ENCODE assay signal across 1 cellular context in the genomic region with DNA sequence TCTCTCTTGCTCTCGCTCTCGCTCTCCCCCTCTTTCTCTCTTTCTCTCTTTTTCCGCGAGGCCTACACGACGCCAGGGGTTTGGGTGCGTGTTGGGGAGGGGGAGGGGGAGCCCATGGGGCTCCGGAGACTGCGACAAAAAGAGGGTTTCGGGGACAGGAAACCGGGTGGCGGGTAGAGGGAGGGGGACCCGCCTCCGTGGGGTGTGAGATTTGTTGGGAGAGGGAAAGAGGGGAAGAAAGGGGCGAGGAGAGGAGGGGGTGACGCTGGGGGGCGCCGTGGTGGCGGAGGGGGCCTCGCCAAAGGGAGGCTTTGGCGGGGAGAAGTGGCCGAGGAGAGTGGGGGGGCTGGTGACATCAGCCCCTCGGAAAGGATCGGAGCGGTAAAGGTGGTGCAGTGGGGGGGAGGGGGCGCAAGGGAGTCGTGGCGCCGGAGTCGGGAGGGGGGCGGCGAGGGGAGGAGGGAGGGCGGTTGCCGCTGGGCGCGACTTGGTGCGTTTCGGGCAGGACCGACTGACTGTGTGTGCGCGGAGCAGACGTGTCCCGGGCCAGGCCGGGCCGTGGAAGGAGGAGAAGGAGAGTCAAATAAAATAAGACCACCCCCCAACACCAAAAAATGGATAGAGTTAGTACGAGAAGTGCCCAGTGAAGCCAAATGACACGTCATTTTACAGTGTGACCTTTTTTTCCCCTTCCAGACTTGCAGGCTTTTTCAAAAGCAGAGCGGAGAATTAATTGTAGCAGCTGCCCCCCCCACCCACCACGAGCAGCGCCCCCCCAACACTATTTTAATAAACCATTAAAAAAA.
TF ChIP-seq lines count a peak whose summit lies in the region.

No MANE protein-coding gene starts in this region.

TF ChIP-seq in HepG2, 621 proteins besides CTCF, POLR2A, EP300 and RAD21 (continued from another document and continues in another):
- TF ChIP-seq, protein P1, sequence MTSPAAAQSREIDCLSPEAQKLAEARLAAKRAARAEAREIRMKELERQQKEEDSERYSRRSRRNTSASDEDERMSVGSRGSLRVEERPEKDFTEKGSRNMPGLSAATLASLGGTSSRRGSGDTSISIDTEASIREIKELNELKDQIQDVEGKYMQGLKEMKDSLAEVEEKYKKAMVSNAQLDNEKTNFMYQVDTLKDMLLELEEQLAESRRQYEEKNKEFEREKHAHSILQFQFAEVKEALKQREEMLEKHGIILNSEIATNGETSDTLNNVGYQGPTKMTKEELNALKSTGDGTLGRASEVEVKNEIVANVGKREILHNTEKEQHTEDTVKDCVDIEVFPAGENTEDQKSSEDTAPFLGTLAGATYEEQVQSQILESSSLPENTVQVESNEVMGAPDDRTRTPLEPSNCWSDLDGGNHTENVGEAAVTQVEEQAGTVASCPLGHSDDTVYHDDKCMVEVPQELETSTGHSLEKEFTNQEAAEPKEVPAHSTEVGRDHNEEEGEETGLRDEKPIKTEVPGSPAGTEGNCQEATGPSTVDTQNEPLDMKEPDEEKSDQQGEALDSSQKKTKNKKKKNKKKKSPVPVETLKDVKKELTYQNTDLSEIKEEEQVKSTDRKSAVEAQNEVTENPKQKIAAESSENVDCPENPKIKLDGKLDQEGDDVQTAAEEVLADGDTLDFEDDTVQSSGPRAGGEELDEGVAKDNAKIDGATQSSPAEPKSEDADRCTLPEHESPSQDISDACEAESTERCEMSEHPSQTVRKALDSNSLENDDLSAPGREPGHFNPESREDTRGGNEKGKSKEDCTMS (CRISPR knock-in tag; conservative IDR thresholded peaks at IDR 0.05) = no peak
- TF ChIP-seq ZNF18 (CRISPR knock-in tag; IDR thresholded peaks at IDR 0.05; ENCODE audit: insufficient replicate concordance) = peak; percentile 22
- TF ChIP-seq ZNF281 (CRISPR knock-in tag; IDR thresholded peaks at IDR 0.05; ENCODE audit: borderline replicate concordance) = peak; percentile 65; the same call in 1 of the 2 replicates
- TF ChIP-seq, protein P2, sequence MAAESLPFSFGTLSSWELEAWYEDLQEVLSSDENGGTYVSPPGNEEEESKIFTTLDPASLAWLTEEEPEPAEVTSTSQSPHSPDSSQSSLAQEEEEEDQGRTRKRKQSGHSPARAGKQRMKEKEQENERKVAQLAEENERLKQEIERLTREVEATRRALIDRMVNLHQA (CRISPR knock-in tag; IDR thresholded peaks at IDR 0.05) = no peak
- TF ChIP-seq, protein P3, sequence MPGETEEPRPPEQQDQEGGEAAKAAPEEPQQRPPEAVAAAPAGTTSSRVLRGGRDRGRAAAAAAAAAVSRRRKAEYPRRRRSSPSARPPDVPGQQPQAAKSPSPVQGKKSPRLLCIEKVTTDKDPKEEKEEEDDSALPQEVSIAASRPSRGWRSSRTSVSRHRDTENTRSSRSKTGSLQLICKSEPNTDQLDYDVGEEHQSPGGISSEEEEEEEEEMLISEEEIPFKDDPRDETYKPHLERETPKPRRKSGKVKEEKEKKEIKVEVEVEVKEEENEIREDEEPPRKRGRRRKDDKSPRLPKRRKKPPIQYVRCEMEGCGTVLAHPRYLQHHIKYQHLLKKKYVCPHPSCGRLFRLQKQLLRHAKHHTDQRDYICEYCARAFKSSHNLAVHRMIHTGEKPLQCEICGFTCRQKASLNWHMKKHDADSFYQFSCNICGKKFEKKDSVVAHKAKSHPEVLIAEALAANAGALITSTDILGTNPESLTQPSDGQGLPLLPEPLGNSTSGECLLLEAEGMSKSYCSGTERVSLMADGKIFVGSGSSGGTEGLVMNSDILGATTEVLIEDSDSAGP (CRISPR knock-in tag; IDR thresholded peaks at IDR 0.05; ENCODE audit: borderline replicate concordance) = no peak
- TF ChIP-seq, protein P4, sequence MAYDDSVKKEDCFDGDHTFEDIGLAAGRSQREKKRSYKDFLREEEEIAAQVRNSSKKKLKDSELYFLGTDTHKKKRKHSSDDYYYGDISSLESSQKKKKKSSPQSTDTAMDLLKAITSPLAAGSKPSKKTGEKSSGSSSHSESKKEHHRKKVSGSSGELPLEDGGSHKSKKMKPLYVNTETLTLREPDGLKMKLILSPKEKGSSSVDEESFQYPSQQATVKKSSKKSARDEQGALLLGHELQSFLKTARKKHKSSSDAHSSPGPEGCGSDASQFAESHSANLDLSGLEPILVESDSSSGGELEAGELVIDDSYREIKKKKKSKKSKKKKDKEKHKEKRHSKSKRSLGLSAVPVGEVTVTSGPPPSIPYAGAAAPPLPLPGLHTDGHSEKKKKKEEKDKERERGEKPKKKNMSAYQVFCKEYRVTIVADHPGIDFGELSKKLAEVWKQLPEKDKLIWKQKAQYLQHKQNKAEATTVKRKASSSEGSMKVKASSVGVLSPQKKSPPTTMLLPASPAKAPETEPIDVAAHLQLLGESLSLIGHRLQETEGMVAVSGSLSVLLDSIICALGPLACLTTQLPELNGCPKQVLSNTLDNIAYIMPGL (CRISPR knock-in tag; IDR thresholded peaks at IDR 0.05; ENCODE audit: borderline replicate concordance in 1 of 2, low read depth in 1 of 2) = peak; percentile 69 to 86
- peak; percentile 90 for TF ChIP-seq HNRNPK (IDR thresholded peaks at IDR 0.05; ENCODE audit: low read depth, low read length, poor library complexity, severe bottlenecking)
- TF ChIP-seq, protein P5, sequence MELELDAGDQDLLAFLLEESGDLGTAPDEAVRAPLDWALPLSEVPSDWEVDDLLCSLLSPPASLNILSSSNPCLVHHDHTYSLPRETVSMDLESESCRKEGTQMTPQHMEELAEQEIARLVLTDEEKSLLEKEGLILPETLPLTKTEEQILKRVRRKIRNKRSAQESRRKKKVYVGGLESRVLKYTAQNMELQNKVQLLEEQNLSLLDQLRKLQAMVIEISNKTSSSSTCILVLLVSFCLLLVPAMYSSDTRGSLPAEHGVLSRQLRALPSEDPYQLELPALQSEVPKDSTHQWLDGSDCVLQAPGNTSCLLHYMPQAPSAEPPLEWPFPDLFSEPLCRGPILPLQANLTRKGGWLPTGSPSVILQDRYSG (CRISPR knock-in tag; IDR thresholded peaks at IDR 0.05) = no peak
- TF ChIP-seq ZNF441 (CRISPR knock-in tag; IDR thresholded peaks at IDR 0.05; ENCODE audit: borderline replicate concordance) = 0 out of 2 replicates have a peak, but pooled peaks have one; percentile 18
- TF ChIP-seq, protein P6, sequence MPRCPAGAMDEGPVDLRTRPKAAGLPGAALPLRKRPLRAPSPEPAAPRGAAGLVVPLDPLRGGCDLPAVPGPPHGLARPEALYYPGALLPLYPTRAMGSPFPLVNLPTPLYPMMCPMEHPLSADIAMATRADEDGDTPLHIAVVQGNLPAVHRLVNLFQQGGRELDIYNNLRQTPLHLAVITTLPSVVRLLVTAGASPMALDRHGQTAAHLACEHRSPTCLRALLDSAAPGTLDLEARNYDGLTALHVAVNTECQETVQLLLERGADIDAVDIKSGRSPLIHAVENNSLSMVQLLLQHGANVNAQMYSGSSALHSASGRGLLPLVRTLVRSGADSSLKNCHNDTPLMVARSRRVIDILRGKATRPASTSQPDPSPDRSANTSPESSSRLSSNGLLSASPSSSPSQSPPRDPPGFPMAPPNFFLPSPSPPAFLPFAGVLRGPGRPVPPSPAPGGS (CRISPR knock-in tag; IDR thresholded peaks at IDR 0.05) = no peak
- no peak for TF ChIP-seq LBX2 (CRISPR knock-in tag; IDR thresholded peaks at IDR 0.05; ENCODE audit: borderline replicate concordance)
- 0 out of 2 replicates have a peak, but pooled peaks have one; percentile 23 for TF ChIP-seq HNRNPL (IDR thresholded peaks at IDR 0.05; ENCODE audit: low read depth, low read length)
- TF ChIP-seq RBFOX2 (IDR thresholded peaks at IDR 0.05; ENCODE audit: low read depth, low read length) = peak; percentile 65; the same call in 1 of the 2 replicates
- 0 out of 2 replicates have a peak, but pooled peaks have one; percentile 71 for TF ChIP-seq KDM2A (CRISPR knock-in tag; IDR thresholded peaks at IDR 0.05; ENCODE audit: borderline replicate concordance, low read depth)
- TF ChIP-seq HNRNPH1 (optimal IDR thresholded peaks at IDR 0.05; ENCODE audit: low read depth, low read length) = peak; percentile 54
- peak; percentile 74; the same call in 1 of the 2 replicates for TF ChIP-seq HES4 (CRISPR knock-in tag; IDR thresholded peaks at IDR 0.05; ENCODE audit: borderline replicate concordance)
- 0 out of 2 replicates have a peak, but pooled peaks have one; percentile 36 for TF ChIP-seq ATF7-NPFF (CRISPR knock-in tag; IDR thresholded peaks at IDR 0.05; ENCODE audit: low read depth)
- 0 out of 2 replicates have a peak, but pooled peaks have one; percentile 59 for TF ChIP-seq SMAD3 (CRISPR knock-in tag; IDR thresholded peaks at IDR 0.05)
- TF ChIP-seq HNF1A (IDR thresholded peaks at IDR 0.05; ENCODE audit: low read depth) = no peak; the same call in 1 of the 2 replicates
- no peak for TF ChIP-seq HNF1A (CRISPR knock-in tag; IDR thresholded peaks at IDR 0.05; ENCODE audit: borderline replicate concordance)
- peak; percentile 38; the same call in 1 of the 2 replicates for TF ChIP-seq ZNF790 (CRISPR knock-in tag; IDR thresholded peaks at IDR 0.05; ENCODE audit: borderline replicate concordance)
- peak; percentile 43; the same call in 1 of the 2 replicates for TF ChIP-seq PRDM10 (CRISPR knock-in tag; IDR thresholded peaks at IDR 0.05; ENCODE audit: low read depth)
